In the genomic region with DNA sequence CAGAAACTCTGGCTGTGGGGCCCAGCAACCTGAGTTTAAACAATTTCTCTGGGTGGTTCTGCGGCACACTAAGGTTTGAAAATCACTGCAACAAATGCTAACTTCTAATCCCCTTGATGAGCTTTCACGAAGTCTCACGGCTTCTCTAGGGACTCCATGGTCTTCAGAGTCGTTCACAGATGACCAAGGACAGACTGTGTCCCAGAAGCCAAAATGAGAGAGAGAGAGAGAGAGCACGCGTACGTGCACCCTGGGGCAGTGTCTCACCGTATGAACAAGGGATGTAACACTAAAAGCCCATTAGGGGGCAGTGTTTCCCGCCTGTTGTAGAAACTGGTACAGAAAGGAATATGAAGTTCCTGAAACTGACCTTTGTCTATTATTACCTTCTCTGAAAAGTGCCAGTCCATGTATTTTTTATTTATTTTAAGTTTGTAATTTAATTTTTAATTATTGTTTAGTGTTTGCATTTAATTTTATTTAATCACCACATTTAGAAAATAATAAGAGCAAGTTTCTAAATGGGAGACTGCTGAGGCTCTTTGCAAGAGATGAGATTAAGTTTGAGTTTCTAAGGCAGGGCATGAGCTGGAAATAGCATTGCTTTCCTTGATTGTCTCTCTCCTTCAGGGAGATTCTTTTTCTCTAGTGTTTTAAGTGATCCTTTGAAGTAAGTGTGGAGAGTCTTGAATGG, we compare ENCODE assay signal across 1 cellular context.
TF ChIP-seq lines count a peak whose summit lies in the region.

No MANE protein-coding gene starts in this region.

TF ChIP-seq in liver, 16 proteins besides CTCF, POLR2A, EP300 and RAD21 (continued from another document):
- TF ChIP-seq, protein P1, sequence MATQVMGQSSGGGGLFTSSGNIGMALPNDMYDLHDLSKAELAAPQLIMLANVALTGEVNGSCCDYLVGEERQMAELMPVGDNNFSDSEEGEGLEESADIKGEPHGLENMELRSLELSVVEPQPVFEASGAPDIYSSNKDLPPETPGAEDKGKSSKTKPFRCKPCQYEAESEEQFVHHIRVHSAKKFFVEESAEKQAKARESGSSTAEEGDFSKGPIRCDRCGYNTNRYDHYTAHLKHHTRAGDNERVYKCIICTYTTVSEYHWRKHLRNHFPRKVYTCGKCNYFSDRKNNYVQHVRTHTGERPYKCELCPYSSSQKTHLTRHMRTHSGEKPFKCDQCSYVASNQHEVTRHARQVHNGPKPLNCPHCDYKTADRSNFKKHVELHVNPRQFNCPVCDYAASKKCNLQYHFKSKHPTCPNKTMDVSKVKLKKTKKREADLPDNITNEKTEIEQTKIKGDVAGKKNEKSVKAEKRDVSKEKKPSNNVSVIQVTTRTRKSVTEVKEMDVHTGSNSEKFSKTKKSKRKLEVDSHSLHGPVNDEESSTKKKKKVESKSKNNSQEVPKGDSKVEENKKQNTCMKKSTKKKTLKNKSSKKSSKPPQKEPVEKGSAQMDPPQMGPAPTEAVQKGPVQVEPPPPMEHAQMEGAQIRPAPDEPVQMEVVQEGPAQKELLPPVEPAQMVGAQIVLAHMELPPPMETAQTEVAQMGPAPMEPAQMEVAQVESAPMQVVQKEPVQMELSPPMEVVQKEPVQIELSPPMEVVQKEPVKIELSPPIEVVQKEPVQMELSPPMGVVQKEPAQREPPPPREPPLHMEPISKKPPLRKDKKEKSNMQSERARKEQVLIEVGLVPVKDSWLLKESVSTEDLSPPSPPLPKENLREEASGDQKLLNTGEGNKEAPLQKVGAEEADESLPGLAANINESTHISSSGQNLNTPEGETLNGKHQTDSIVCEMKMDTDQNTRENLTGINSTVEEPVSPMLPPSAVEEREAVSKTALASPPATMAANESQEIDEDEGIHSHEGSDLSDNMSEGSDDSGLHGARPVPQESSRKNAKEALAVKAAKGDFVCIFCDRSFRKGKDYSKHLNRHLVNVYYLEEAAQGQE (IDR thresholded peaks at IDR 0.05): no peak
